Comparison of ENCODE assay signal across 8 cellular contexts in genomic region chr11:59429924-59430516, GRCh38. TPM values are rescaled to one million over a fixed set of nuclear protein-coding genes. Genes with fewer than 3 reads are reported as not detected.
A peak's percentile ranks its signal among the peaks of the same experiment; 100 is the strongest.
DNase-seq lines count a peak whose midpoint lies in the region; ATAC-seq, FAIRE-seq and TF ChIP-seq lines count a peak whose summit lies in the region.

No MANE protein-coding gene starts in this region.

- no peak overlapping the region for H3K4me3 ChIP-seq in HCT116 (replicated peaks in 1 of 2; ENCODE audit: low read depth in 1 of 2, low read length in 2 of 2)

- FAIRE-seq in A204.1 (lab: Jason Lieb, UNC): peak; percentile 61

- H3K4me2 ChIP-seq in HCT116 (ENCODE audit: low read length): no peak overlapping the region

- peak; percentile 45 for DNase-seq in EL
- peak; percentile 56 for DNase-seq in HCT116 (ENCODE audit: low read depth, low spot score)
- peak; percentile 87 for DNase-seq in NAMALWA (ENCODE audit: low spot score)
- DNase-seq in T-helper 17 cell: peak in 1 of 3 donors; percentile 25
- peak; percentile 29 for DNase-seq in progenitor cell of endocrine pancreas (ENCODE audit: low spot score, unreplicated experiment)

- no peaks in the 10 kb centered on the region for H4K20me1 ChIP-seq in HCT116 (ENCODE audit: insufficient read depth)

- no peaks in the 10 kb centered on the region for H3K36me3 ChIP-seq in HCT116 (ENCODE audit: control insufficient read depth in 1 of 2, insufficient read depth in 2 of 2, low read length in 2 of 2)

- H3K27me3 ChIP-seq in HCT116 (ENCODE audit: insufficient read depth, low read length): no peaks in the 10 kb centered on the region

- H3K9me3 ChIP-seq in HCT116 (ENCODE audit: control insufficient read depth in 1 of 2, insufficient read depth in 1 of 2, low read depth in 1 of 2, low read length in 2 of 2) (no peaks in the 10 kb centered on the region), T-helper 17 cell (ENCODE audit: control insufficient read depth, low read length, poor library complexity, severe bottlenecking) (no peaks in the 10 kb centered on the region)

- POLR2A ChIA-PET in HCT116 (lab: Charles Lee): no interaction called here

- CTCF ChIA-PET in HCT116 (lab: Charles Lee): interaction anchor here (2.5 kb wide), 1 partner anchor 258 kb away, joined by 9 read pairs; the partner anchor contains the start of gene DTX4

- no peaks in the 10 kb centered on the region for H3K4me1 ChIP-seq in HCT116 (ENCODE audit: control insufficient read depth in 1 of 2, insufficient read depth in 2 of 2, low read length in 2 of 2)

- H3K36me3 Mint-ChIP-seq in T-helper 17 cell (ENCODE audit: low read depth) (peaks cover 2% of the 10 kb centered on the region), progenitor cell of endocrine pancreas (ENCODE audit: insufficient read depth) (no peaks in the 10 kb centered on the region)

- BruUV-seq in HCT116 (replicated peaks; lab: Mats Ljungman, UMichigan): no TSS peak

- RAD21 ChIA-PET in HCT116 (lab: Charles Lee; ENCODE audit: low non-redundant PET in 1 of 2, low total read pairs in 2 of 2, uncharacterized antibody in 2 of 2, unreplicated experiment in 2 of 2): no interaction called here

- no peak overlapping the region for H3K9ac ChIP-seq in HCT116 (ENCODE audit: low read length)

- peak; percentile 85 for ATAC-seq in HCT116
- ATAC-seq in T-helper 17 cell: peak; percentile 77
- peak; percentile 47 for ATAC-seq in esophagus mucosa
- ATAC-seq in GM21717 (IDR thresholded peaks at IDR 0.05; ENCODE audit: unreplicated experiment): no peak

- H3K9me3 Mint-ChIP-seq in progenitor cell of endocrine pancreas (ENCODE audit: low read depth): peaks cover under 1% of the 10 kb centered on the region

- no peak for TF ChIP-seq POLR2A in HCT116 (IDR thresholded peaks at IDR 0.05; ENCODE audit: borderline replicate concordance, extremely low read depth, insufficient read depth, insufficient read length)

- no peaks in the 10 kb centered on the region for H3K9me2 ChIP-seq in HCT116 (ENCODE audit: insufficient read depth)

- peak; percentile 80 for TF ChIP-seq RAD21 in HCT116 (IDR thresholded peaks at IDR 0.05; ENCODE audit: low read depth)

- peak; percentile 65 to 91 (median 76); a peak in 5 of 6 replicates for TF ChIP-seq CTCF in HCT116 (IDR thresholded peaks at IDR 0.05 in 2 of 3, conservative IDR thresholded peaks at IDR 0.05 in 1 of 3; ENCODE audit: borderline replicate concordance in 1 of 3, insufficient read depth in 1 of 3, low read depth in 2 of 3, low read length in 2 of 3)
- peak; percentile 84 for TF ChIP-seq CTCF in progenitor cell of endocrine pancreas (IDR thresholded peaks at IDR 0.05; ENCODE audit: unreplicated experiment)

- H2AFZ ChIP-seq in HCT116 (ENCODE audit: low read depth, low read length, poor library complexity, severe bottlenecking): no peak overlapping the region

- H3K27me3 Mint-ChIP-seq in T-helper 17 cell: peaks cover 34% of the 10 kb centered on the region
- peaks cover 6% of the 10 kb centered on the region for H3K27me3 Mint-ChIP-seq in progenitor cell of endocrine pancreas

- H3K27ac Mint-ChIP-seq in T-helper 17 cell (no peak overlapping the region), progenitor cell of endocrine pancreas (no peak overlapping the region)

- H3K4me1 Mint-ChIP-seq in T-helper 17 cell (peaks cover 3% of the 10 kb centered on the region), progenitor cell of endocrine pancreas (ENCODE audit: low read depth) (peaks cover 22% of the 10 kb centered on the region)

- H3K27ac ChIP-seq in HCT116 (ENCODE audit: low read depth, low read length): no peak overlapping the region

- no peaks in the 10 kb centered on the region for H3K79me2 ChIP-seq in HCT116 (ENCODE audit: insufficient read depth, low read length)

- intact Hi-C loops in HCT116 (cut with micrococcal nuclease): loop anchor here (1.0 to 10.0 kb wide), 4 partner anchors 221 to 375 kb away; no protein-coding TSS in a partner anchor

- H3K4me3 Mint-ChIP-seq in T-helper 17 cell: no peak overlapping the region
- H3K4me3 Mint-ChIP-seq in progenitor cell of endocrine pancreas (ENCODE audit: low read depth): no peak overlapping the region

TF ChIP-seq in HCT116, 20 proteins besides CTCF, POLR2A, EP300 and RAD21:
- TF ChIP-seq SRF (IDR thresholded peaks at IDR 0.05; ENCODE audit: low read depth) (no peak), SIN3A (IDR thresholded peaks at IDR 0.05; ENCODE audit: low read depth) (no peak), EZH2phosphoT487 (IDR thresholded peaks at IDR 0.05; ENCODE audit: borderline replicate concordance) (no peak), POLR2AphosphoS5 (IDR thresholded peaks at IDR 0.05; ENCODE audit: low read depth, low read length) (no peak), ZBTB33 (IDR thresholded peaks at IDR 0.05; ENCODE audit: extremely low read depth, insufficient replicate concordance, low read length) (no peak), REST (IDR thresholded peaks at IDR 0.05; ENCODE audit: low read depth) (no peak), CEBPB (IDR thresholded peaks at IDR 0.05; ENCODE audit: low read depth) (no peak), TCF7L2 (IDR thresholded peaks at IDR 0.05; ENCODE audit: borderline replicate concordance, extremely low read depth, insufficient read depth, insufficient read length) (no peak), SP1 (IDR thresholded peaks at IDR 0.05; ENCODE audit: low read depth) (no peak), EZH2 (IDR thresholded peaks at IDR 0.05) (no peak), MAX (IDR thresholded peaks at IDR 0.05) (no peak)

RNA-seq across cellular contexts. Expression of gene OR5A2, which starts 3.8 kb away (rescaled TPM):
- total RNA-seq in HCT116 (2021; ENCODE audit: unreplicated experiment): not detected
- not detected in 2 replicates for polyA plus RNA-seq in HCT116 (2012)
- total RNA-seq in T-helper 17 cell: not detected
- not detected for total RNA-seq in esophagus mucosa
- not detected in 2 replicates for total RNA-seq in progenitor cell of endocrine pancreas

RNA-seq across cellular contexts. Expression of gene OR5A1, which starts 6.2 kb away (rescaled TPM):
- total RNA-seq in HCT116 (2021; ENCODE audit: unreplicated experiment): not detected
- not detected in 2 replicates for polyA plus RNA-seq in HCT116 (2012)
- total RNA-seq in T-helper 17 cell: not detected
- not detected for total RNA-seq in esophagus mucosa
- total RNA-seq in progenitor cell of endocrine pancreas: not detected in 2 replicates

RNA-seq across cellular contexts. Expression of gene OR4D6, which starts 26.7 kb away (rescaled TPM):
- total RNA-seq in HCT116 (2021; ENCODE audit: unreplicated experiment) (not detected), T-helper 17 cell (not detected), esophagus mucosa (not detected), progenitor cell of endocrine pancreas (not detected in 2 replicates)
- not detected in 2 replicates for polyA plus RNA-seq in HCT116 (2012)

RNA-seq across cellular contexts. Expression of gene OR4D10, which starts 43.1 kb away (rescaled TPM):
- total RNA-seq in HCT116 (2021; ENCODE audit: unreplicated experiment) (not detected), T-helper 17 cell (not detected), esophagus mucosa (not detected), progenitor cell of endocrine pancreas (not detected in 2 replicates)
- not detected in 2 replicates for polyA plus RNA-seq in HCT116 (2012)
